31 cellular contexts compared by ENCODE assay signal in the genomic region with DNA sequence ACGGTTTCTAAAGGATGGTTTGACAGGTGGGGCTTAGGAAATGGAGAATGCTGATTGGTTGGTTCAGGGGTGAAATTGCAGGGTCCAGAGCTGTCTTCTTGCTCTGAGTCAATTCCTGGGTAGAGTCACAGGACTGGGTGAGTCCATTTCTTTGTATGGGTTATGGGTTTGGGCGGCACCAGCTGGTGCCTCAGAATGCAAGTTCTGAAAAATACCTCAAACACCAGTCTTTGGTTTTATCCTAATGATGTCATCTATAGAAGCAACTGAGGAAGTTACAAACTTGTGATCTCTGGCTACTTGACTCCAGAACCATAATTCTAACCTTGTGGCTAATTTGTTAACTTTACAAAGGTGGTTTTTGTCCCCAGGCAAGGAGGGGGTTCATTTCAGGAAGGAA.
"Had no signal": no experiment of that assay in that cellular context is flagged by ENCODE, and none has a peak within 500 bp of the region (broad histone marks: within the 10 kb centered on the region; RNA-seq: fewer than 3 reads in every experiment).

No MANE protein-coding gene starts in this region.

- H3K4me3 Mint-ChIP-seq: dendritic cell treated with granulocyte-macrophage colony-stimulating factor and Interleukin-4, amounts not matched to agents 40 ng/mL and 50 ng/mL, for 4 days; endodermal cell; mesothelial cell of epicardium; naive B cell; natural killer cell treated with Interleukin-12 subunit alpha and Interleukin-12 subunit beta and Interleukin-15 and Interleukin-18, amount 100 ng/mL, for 72 hours; neural crest cell; stimulated activated effector memory CD8-positive, alpha-beta T cell treated with anti-CD3 and anti-CD28 coated beads, Interleukin-12 subunit alpha, Interleukin-12 subunit beta, amount 100 ng/mL, for 72 hours had no signal

- H3K9me3 Mint-ChIP-seq: dendritic cell treated with granulocyte-macrophage colony-stimulating factor and Interleukin-4, amounts not matched to agents 40 ng/mL and 50 ng/mL, for 4 days; mesothelial cell of epicardium; naive B cell; natural killer cell treated with Interleukin-12 subunit alpha and Interleukin-12 subunit beta and Interleukin-15 and Interleukin-18, amount 100 ng/mL, for 72 hours; stimulated activated effector memory CD8-positive, alpha-beta T cell treated with anti-CD3 and anti-CD28 coated beads, Interleukin-12 subunit alpha, Interleukin-12 subunit beta, amount 100 ng/mL, for 72 hours had no signal

- H3K79me2 ChIP-seq: hepatocyte had no signal

- H3K4me1 Mint-ChIP-seq: naive B cell; stimulated activated effector memory CD8-positive, alpha-beta T cell treated with anti-CD3 and anti-CD28 coated beads, Interleukin-12 subunit alpha, Interleukin-12 subunit beta, amount 100 ng/mL, for 72 hours had no signal

- H3K36me3 ChIP-seq: colonic mucosa, gastroesophageal sphincter, heart left ventricle, left lung, neutrophil, pancreas, sigmoid colon, thoracic aorta, tibial nerve, upper lobe of left lung had no signal

- H3K36me3 Mint-ChIP-seq: mesothelial cell of epicardium; naive B cell; natural killer cell treated with Interleukin-12 subunit alpha and Interleukin-12 subunit beta and Interleukin-15 and Interleukin-18, amount 100 ng/mL, for 72 hours; stimulated activated effector memory CD8-positive, alpha-beta T cell treated with anti-CD3 and anti-CD28 coated beads, Interleukin-12 subunit alpha, Interleukin-12 subunit beta, amount 100 ng/mL, for 72 hours had no signal

- ATAC-seq: esophagus mucosa; gastroesophageal sphincter; heart left ventricle; left cardiac atrium; left lung; mucosa of descending colon; natural killer cell treated with Interleukin-12 subunit alpha and Interleukin-12 subunit beta and Interleukin-15 and Interleukin-18, amount 100 ng/mL, for 72 hours; pancreas; stimulated activated effector memory CD8-positive, alpha-beta T cell treated with anti-CD3 and anti-CD28 coated beads, Interleukin-12 subunit alpha, Interleukin-12 subunit beta, amount 100 ng/mL, for 72 hours had no signal

- H3K27me3 ChIP-seq: colonic mucosa, hepatocyte, pancreas, upper lobe of left lung had no signal

- H3K4me3 ChIP-seq: colonic mucosa, gastroesophageal sphincter, heart left ventricle, hepatocyte, left lung, mucosa of descending colon, pancreas, sigmoid colon, thoracic aorta, tibial nerve, upper lobe of left lung had no signal

- H3K27ac ChIP-seq: colonic mucosa, epithelial cell of prostate, gastroesophageal sphincter, heart left ventricle, hepatocyte, left lung, neutrophil, pancreas, sigmoid colon, thoracic aorta, tibial nerve, upper lobe of left lung had no signal

- FAIRE-seq: kidney, pancreas, urothelium cell line had no signal

- H3K9me3 ChIP-seq: colonic mucosa, gastroesophageal sphincter, heart left ventricle, left lung, mucosa of descending colon, neutrophil, pancreas, sigmoid colon, thoracic aorta, tibial nerve, upper lobe of left lung had no signal

- H3K4me1 ChIP-seq: colonic mucosa, gastroesophageal sphincter, heart left ventricle, left lung, pancreas, sigmoid colon, tibial nerve, upper lobe of left lung had no signal

- DNase-seq: colonic mucosa; effector CD8-positive, alpha-beta T cell; endodermal cell; foreskin fibroblast; heart left ventricle; kidney; left cardiac atrium; left lung; mesenchymal stem cell; mucosa of descending colon; naive B cell; pancreas; stimulated activated CD4-positive, alpha-beta T cell treated with anti-CD3 and anti-CD28 coated beads, Interleukin-2, amount 100 ng/mL, for 24 hours; stimulated activated CD4-positive, alpha-beta T cell treated with anti-CD3 and anti-CD28 coated beads, Interleukin-4, amount 100 ng/mL, for 24 hours; stimulated activated naive CD4-positive, alpha-beta T cell treated with Interleukin-2 at 50 U/mL for 16 hours; upper lobe of left lung had no signal

- H3K27ac Mint-ChIP-seq: dendritic cell treated with granulocyte-macrophage colony-stimulating factor and Interleukin-4, amounts not matched to agents 40 ng/mL and 50 ng/mL, for 4 days; endodermal cell; mesothelial cell of epicardium; naive B cell; natural killer cell treated with Interleukin-12 subunit alpha and Interleukin-12 subunit beta and Interleukin-15 and Interleukin-18, amount 100 ng/mL, for 72 hours; progenitor cell of endocrine pancreas; stimulated activated effector memory CD8-positive, alpha-beta T cell treated with anti-CD3 and anti-CD28 coated beads, Interleukin-12 subunit alpha, Interleukin-12 subunit beta, amount 100 ng/mL, for 72 hours had no signal

- H2AFZ ChIP-seq: hepatocyte had no signal

- H3K4me2 ChIP-seq: hepatocyte had no signal
